10 cellular contexts compared by ENCODE assay signal in the genomic region with DNA sequence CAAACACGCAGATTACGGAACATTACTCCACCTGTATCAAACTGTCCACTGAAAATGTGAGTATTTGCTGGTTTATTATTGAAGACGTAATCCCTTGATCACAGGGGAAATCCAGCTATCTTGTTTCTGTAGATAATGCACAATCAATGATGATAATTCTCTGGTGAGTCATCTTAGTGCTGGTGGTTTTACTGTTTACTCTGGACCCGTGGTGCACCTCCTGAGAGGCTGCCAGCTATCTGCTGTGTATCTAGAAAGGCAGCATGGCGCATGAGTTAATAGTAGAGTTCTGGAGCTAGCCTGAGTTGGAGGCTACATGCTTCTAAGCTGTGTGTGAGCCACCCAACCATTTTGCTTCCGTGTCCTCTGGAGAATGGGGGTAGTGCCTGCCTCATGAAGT. TPM values are rescaled to one million over a fixed set of nuclear protein-coding genes. Genes with fewer than 3 reads are reported as not detected.
A peak's percentile ranks its signal among the peaks of the same experiment; 100 is the strongest.
DNase-seq lines count a peak whose midpoint lies in the region; ATAC-seq and TF ChIP-seq lines count a peak whose summit lies in the region.
"Had no signal": no experiment of that assay in that cellular context is flagged by ENCODE, and none has a peak within 500 bp of the region (broad histone marks: within the 10 kb centered on the region; RNA-seq: fewer than 3 reads in every experiment).

No MANE protein-coding gene starts in this region.

- H3K9me3 Mint-ChIP-seq in activated T-helper 2 cell treated with anti-CD3 and anti-CD28 coated beads, Interferon-gamma antibody, Interleukin-2, Interleukin-4, amounts not matched to agents 10 μg/mL and 5 μg/mL and 100 μg/mL, durations not matched to agents 14 hours and 24 hours and 36 hours, result no peaks in the 10 kb centered on the region
- H3K9me3 Mint-ChIP-seq: nephron had no signal

- H3K4me3 ChIP-seq in right lobe of liver, result no peak overlapping the region
- H3K4me3 ChIP-seq: testis had no signal

- H3K27ac ChIP-seq in right lobe of liver, result no peak overlapping the region
- H3K27ac ChIP-seq: testis had no signal

- DNase-seq in Caki2 (ENCODE audit: low read depth) (peak; percentile 56), HUDEP-2 (lab: John Stamatoyannopoulos, UW; ENCODE audit: unreplicated experiment in 76 of 76) (peak in 50 of 76 experiments; percentile 3 to 77 (median 38)), right lobe of liver (peak in 1 of 3 donors; percentile 73), AML-193 (lab: John Stamatoyannopoulos, UW) (no peak), GM13977 (ENCODE audit: low spot score) (no peak), NCI-H345 (lab: John Stamatoyannopoulos, UW) (no peak), ecto neural progenitor cell (ENCODE audit: low spot score) (no peak)
- peak; percentile 53 for DNase-seq in activated T-helper 2 cell treated with anti-CD3 and anti-CD28 coated beads, Interferon-gamma antibody, Interleukin-2, Interleukin-4, amounts not matched to agents 10 μg/mL and 5 μg/mL and 100 μg/mL, durations not matched to agents 14 hours and 24 hours and 36 hours (ENCODE audit: low spot score)
- DNase-seq: testis had no signal

- peak overlapping the region; percentile 87 for H3K27ac Mint-ChIP-seq in activated T-helper 2 cell treated with anti-CD3 and anti-CD28 coated beads, Interferon-gamma antibody, Interleukin-2, Interleukin-4, amounts not matched to agents 10 μg/mL and 5 μg/mL and 100 μg/mL, durations not matched to agents 14 hours and 24 hours and 36 hours
- H3K27ac Mint-ChIP-seq: nephron had no signal

- no peak for TF ChIP-seq CTCF in right lobe of liver (IDR thresholded peaks at IDR 0.05)
- TF ChIP-seq CTCF in GM13977 (IDR thresholded peaks at IDR 0.05; ENCODE audit: extremely low read depth, insufficient read depth, missing control alignments), result no peak

- no peaks in the 10 kb centered on the region for H3K27me3 Mint-ChIP-seq in activated T-helper 2 cell treated with anti-CD3 and anti-CD28 coated beads, Interferon-gamma antibody, Interleukin-2, Interleukin-4, amounts not matched to agents 10 μg/mL and 5 μg/mL and 100 μg/mL, durations not matched to agents 14 hours and 24 hours and 36 hours (ENCODE audit: low read depth)

- no peaks in the 10 kb centered on the region for H3K27me3 ChIP-seq in right lobe of liver
- H3K27me3 ChIP-seq: testis had no signal

- 26% methylated on average over 6 of the region's 6 CpGs for WGBS in right lobe of liver (ENCODE audit: insufficient coverage, low coverage, low lambda C conversion rate, missing lambda C conversion rate)

- no peaks in the 10 kb centered on the region for H3K4me1 ChIP-seq in right lobe of liver
- H3K4me1 ChIP-seq: testis had no signal

- H3K9me3 ChIP-seq in right lobe of liver, result no peaks in the 10 kb centered on the region
- H3K9me3 ChIP-seq: testis had no signal

- TF ChIP-seq POLR2A in right lobe of liver (IDR thresholded peaks at IDR 0.05), result no peak

- no peaks in the 10 kb centered on the region for H3K36me3 ChIP-seq in right lobe of liver

- peak overlapping the region; percentile 60 for H3K4me3 Mint-ChIP-seq in activated T-helper 2 cell treated with anti-CD3 and anti-CD28 coated beads, Interferon-gamma antibody, Interleukin-2, Interleukin-4, amounts not matched to agents 10 μg/mL and 5 μg/mL and 100 μg/mL, durations not matched to agents 14 hours and 24 hours and 36 hours (ENCODE audit: low read depth)
- H3K4me3 Mint-ChIP-seq: nephron had no signal

- peaks cover 76% of the 10 kb centered on the region for H3K4me1 Mint-ChIP-seq in activated T-helper 2 cell treated with anti-CD3 and anti-CD28 coated beads, Interferon-gamma antibody, Interleukin-2, Interleukin-4, amounts not matched to agents 10 μg/mL and 5 μg/mL and 100 μg/mL, durations not matched to agents 14 hours and 24 hours and 36 hours (ENCODE audit: low read depth)
- H3K4me1 Mint-ChIP-seq: nephron had no signal

- peak in 3 of 4 donors; percentile 51 to 92 (median 78) for ATAC-seq in right lobe of liver

- intact Hi-C loops in activated T-helper 2 cell treated with anti-CD3 and anti-CD28 coated beads, Interferon-gamma antibody, Interleukin-2, Interleukin-4, amounts not matched to agents 10 μg/mL and 5 μg/mL and 100 μg/mL, durations not matched to agents 14 hours and 24 hours and 36 hours (cut with micrococcal nuclease), result loop anchor here (1.0 to 10.0 kb wide), 5 partner anchors 20 to 253 kb away; a partner anchor contains a TSS
- intact Hi-C loops in right lobe of liver (cut with DNase I), result no loop called here

- in situ Hi-C loops in Caki2 (cut with HindIII; ENCODE audit: low pct_unique_long_range_greater_than_20kb, low sequenced_read_pairs), result no loop called here
- in situ Hi-C loops in GM13977 (cut with MboI; ENCODE audit: low pct_unique_long_range_greater_than_20kb, low sequenced_read_pairs, unreplicated experiment), result no loop called here

- peaks cover 85% of the 10 kb centered on the region for H3K36me3 Mint-ChIP-seq in activated T-helper 2 cell treated with anti-CD3 and anti-CD28 coated beads, Interferon-gamma antibody, Interleukin-2, Interleukin-4, amounts not matched to agents 10 μg/mL and 5 μg/mL and 100 μg/mL, durations not matched to agents 14 hours and 24 hours and 36 hours (ENCODE audit: low read depth)

RNA-seq across cellular contexts. Expression of a gene that starts 6.5 kb away (rescaled TPM):
- total RNA-seq in Caki2 (2014; rRNA removed; shearing (Covaris generic); ENCODE audit: low replicate concordance), result 30.5 and 43.0 TPM in 2 replicates
- total RNA-seq in activated T-helper 2 cell treated with anti-CD3 and anti-CD28 coated beads, Interferon-gamma antibody, Interleukin-2, Interleukin-4, amounts not matched to agents 10 μg/mL and 5 μg/mL and 100 μg/mL, durations not matched to agents 14 hours and 24 hours and 36 hours, result 62.1 and 63.3 TPM in 2 replicates
- total RNA-seq in right lobe of liver, result 1 to 10 TPM in 2 of 6 experiments, under 1 TPM in 4; 0.24 to 1.6 (median 0.72) TPM

RNA-seq across cellular contexts. Expression of a gene that starts 17.0 kb away (rescaled TPM):
- not detected in 2 replicates for total RNA-seq in Caki2 (2014; rRNA removed; shearing (Covaris generic); ENCODE audit: low replicate concordance)
- total RNA-seq in activated T-helper 2 cell treated with anti-CD3 and anti-CD28 coated beads, Interferon-gamma antibody, Interleukin-2, Interleukin-4, amounts not matched to agents 10 μg/mL and 5 μg/mL and 100 μg/mL, durations not matched to agents 14 hours and 24 hours and 36 hours, result 44.8 and 45.0 TPM in 2 replicates
- total RNA-seq in right lobe of liver, result 1 to 10 TPM in 1 of 6 experiments, under 1 TPM in 5; 0.15 to 1.2 (median 0.24) TPM

RNA-seq across cellular contexts. Expression of a gene that starts 36.7 kb away (rescaled TPM):
- 73.7 and 74.0 TPM in 2 replicates for total RNA-seq in Caki2 (2014; rRNA removed; shearing (Covaris generic); ENCODE audit: low replicate concordance)
- 191 TPM in 2 replicates for total RNA-seq in activated T-helper 2 cell treated with anti-CD3 and anti-CD28 coated beads, Interferon-gamma antibody, Interleukin-2, Interleukin-4, amounts not matched to agents 10 μg/mL and 5 μg/mL and 100 μg/mL, durations not matched to agents 14 hours and 24 hours and 36 hours
- 10 to 100 TPM; 43.6 to 52.5 (median 46.8) TPM for total RNA-seq in right lobe of liver

Comparison
In these comparisons a context has a peak if more than half of its experiments do, and no peak if none do; other contexts are left out.
1. DNase-seq: peak in Caki2 (single experiment), HUDEP-2 (50 of 76) and activated T-helper 2 cell treated with anti-CD3 and anti-CD28 coated beads, Interferon-gamma antibody, Interleukin-2, Interleukin-4, amounts not matched to agents 10 μg/mL and 5 μg/mL and 100 μg/mL, durations not matched to agents 14 hours and 24 hours and 36 hours (single experiment); none in AML-193 (0 of 2), GM13977 (single experiment), NCI-H345 (single experiment) and ecto neural progenitor cell (single experiment).
2. RNA of a gene that starts 6.5 kb away (total RNA-seq): 62.1 to 63.3 TPM in activated T-helper 2 cell treated with anti-CD3 and anti-CD28 coated beads, Interferon-gamma antibody, Interleukin-2, Interleukin-4, amounts not matched to agents 10 μg/mL and 5 μg/mL and 100 μg/mL, durations not matched to agents 14 hours and 24 hours and 36 hours and 30.5 to 43.0 TPM in Caki2; 0.24 to 1.6 TPM in right lobe of liver; every median in the first group is over 10 times any median in the second.
3. RNA of a gene that starts 17.0 kb away (total RNA-seq): 44.8 to 45.0 TPM in activated T-helper 2 cell treated with anti-CD3 and anti-CD28 coated beads, Interferon-gamma antibody, Interleukin-2, Interleukin-4, amounts not matched to agents 10 μg/mL and 5 μg/mL and 100 μg/mL, durations not matched to agents 14 hours and 24 hours and 36 hours; 0.15 to 1.2 TPM in right lobe of liver and not detected in Caki2; every median in the first group is over 10 times any median in the second.